ENCODE assay signal across 1 cellular context in the genomic region with DNA sequence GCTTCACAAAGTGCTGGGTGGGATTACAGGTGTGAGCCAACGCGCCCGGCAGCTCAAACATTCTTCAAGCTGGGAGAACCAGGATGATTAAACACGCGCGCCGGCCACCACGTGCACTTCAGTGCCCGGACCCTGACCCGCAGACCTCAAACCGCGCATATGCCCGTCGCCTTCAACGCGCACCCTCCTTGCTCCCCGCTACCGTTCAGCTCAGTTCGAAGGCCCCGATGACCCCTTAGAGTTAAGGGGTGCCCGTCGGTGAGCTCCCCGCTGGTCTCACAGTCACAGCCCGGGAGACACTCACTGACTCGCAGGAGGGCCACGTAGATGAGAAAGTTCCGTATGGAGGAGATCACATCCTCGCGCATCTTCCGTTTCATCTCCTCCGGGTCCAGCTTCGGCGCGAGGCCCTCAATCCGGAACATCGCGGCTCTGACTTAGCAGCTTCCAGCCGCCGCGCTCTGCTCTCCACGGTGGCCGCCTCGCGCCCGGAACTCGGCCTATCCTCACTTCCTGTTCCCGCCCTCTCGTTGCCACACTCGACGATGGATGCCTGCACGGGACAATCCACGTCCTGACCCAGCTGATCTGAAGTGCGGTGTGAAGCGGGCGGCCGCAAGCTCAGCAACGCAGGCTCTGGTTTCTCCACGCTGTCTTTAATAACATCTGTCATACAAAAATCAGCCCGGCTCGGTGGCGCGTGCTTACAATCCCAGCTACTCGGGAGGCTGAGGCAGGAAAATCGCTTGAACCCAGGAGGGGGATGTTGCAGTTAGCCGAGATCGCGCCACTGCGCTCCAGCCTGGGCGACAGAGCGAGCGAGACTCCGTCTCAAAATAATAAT.
TF ChIP-seq lines count a peak whose summit lies in the region.

Gene TOMM5, minus strand, starts transcription at position 490 of the 844 bp plus-strand sequence. Its CDS starts 65 bp downstream, at position 425.

TF ChIP-seq in WTC11, 78 proteins besides CTCF, POLR2A, EP300 and RAD21 (continued from another document and continues in another):
- TF ChIP-seq, protein P1, sequence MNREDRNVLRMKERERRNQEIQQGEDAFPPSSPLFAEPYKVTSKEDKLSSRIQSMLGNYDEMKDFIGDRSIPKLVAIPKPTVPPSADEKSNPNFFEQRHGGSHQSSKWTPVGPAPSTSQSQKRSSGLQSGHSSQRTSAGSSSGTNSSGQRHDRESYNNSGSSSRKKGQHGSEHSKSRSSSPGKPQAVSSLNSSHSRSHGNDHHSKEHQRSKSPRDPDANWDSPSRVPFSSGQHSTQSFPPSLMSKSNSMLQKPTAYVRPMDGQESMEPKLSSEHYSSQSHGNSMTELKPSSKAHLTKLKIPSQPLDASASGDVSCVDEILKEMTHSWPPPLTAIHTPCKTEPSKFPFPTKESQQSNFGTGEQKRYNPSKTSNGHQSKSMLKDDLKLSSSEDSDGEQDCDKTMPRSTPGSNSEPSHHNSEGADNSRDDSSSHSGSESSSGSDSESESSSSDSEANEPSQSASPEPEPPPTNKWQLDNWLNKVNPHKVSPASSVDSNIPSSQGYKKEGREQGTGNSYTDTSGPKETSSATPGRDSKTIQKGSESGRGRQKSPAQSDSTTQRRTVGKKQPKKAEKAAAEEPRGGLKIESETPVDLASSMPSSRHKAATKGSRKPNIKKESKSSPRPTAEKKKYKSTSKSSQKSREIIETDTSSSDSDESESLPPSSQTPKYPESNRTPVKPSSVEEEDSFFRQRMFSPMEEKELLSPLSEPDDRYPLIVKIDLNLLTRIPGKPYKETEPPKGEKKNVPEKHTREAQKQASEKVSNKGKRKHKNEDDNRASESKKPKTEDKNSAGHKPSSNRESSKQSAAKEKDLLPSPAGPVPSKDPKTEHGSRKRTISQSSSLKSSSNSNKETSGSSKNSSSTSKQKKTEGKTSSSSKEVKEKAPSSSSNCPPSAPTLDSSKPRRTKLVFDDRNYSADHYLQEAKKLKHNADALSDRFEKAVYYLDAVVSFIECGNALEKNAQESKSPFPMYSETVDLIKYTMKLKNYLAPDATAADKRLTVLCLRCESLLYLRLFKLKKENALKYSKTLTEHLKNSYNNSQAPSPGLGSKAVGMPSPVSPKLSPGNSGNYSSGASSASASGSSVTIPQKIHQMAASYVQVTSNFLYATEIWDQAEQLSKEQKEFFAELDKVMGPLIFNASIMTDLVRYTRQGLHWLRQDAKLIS (CRISPR knock-in tag; IDR thresholded peaks at IDR 0.05; ENCODE audit: borderline replicate concordance) = peak; percentile 97; the same call in 1 of the 2 replicates
- TF ChIP-seq, protein P2, sequence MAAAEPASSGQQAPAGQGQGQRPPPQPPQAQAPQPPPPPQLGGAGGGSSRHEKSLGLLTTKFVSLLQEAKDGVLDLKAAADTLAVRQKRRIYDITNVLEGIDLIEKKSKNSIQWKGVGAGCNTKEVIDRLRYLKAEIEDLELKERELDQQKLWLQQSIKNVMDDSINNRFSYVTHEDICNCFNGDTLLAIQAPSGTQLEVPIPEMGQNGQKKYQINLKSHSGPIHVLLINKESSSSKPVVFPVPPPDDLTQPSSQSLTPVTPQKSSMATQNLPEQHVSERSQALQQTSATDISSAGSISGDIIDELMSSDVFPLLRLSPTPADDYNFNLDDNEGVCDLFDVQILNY (CRISPR knock-in tag; IDR thresholded peaks at IDR 0.05) = peak; percentile 92
- TF ChIP-seq ZNF396 (CRISPR knock-in tag; IDR thresholded peaks at IDR 0.05; ENCODE audit: borderline replicate concordance) (no peak), ZNF138 (CRISPR knock-in tag; conservative IDR thresholded peaks at IDR 0.05) (no peak), NFATC4 (CRISPR knock-in tag; IDR thresholded peaks at IDR 0.05) (no peak), MLX (CRISPR knock-in tag; IDR thresholded peaks at IDR 0.05) (no peak; the same call in 1 of the 2 replicates), ETV6 (CRISPR knock-in tag; IDR thresholded peaks at IDR 0.05) (peak; percentile 98), GTF2I (CRISPR knock-in tag; conservative IDR thresholded peaks at IDR 0.05) (no peak), NR1H2 (CRISPR knock-in tag; IDR thresholded peaks at IDR 0.05) (peak; percentile 80; the same call in 1 of the 2 replicates), TEAD1 (CRISPR knock-in tag; IDR thresholded peaks at IDR 0.05) (peak; percentile 98), NFE2L1 (CRISPR knock-in tag; IDR thresholded peaks at IDR 0.05) (peak; percentile 99), SMAD4 (CRISPR knock-in tag; IDR thresholded peaks at IDR 0.05) (peak; percentile 88), TEAD4 (CRISPR knock-in tag; IDR thresholded peaks at IDR 0.05) (peak; percentile 95), TCF7 (CRISPR knock-in tag; IDR thresholded peaks at IDR 0.05; ENCODE audit: low read depth) (peak; percentile 95), ZNF317 (CRISPR knock-in tag; IDR thresholded peaks at IDR 0.05; ENCODE audit: borderline replicate concordance, low read depth) (peak; percentile 64), ZNF512 (CRISPR knock-in tag; IDR thresholded peaks at IDR 0.05; ENCODE audit: borderline replicate concordance) (peak; percentile 71; the same call in 1 of the 2 replicates), SOX15 (CRISPR knock-in tag; IDR thresholded peaks at IDR 0.05) (no peak), CREM (CRISPR knock-in tag; IDR thresholded peaks at IDR 0.05) (peak; percentile 72; the same call in 1 of the 2 replicates), CBFB (CRISPR knock-in tag; IDR thresholded peaks at IDR 0.05; ENCODE audit: low read depth) (no peak), ELF4 (CRISPR knock-in tag; IDR thresholded peaks at IDR 0.05; ENCODE audit: low read depth) (peak; percentile 83; the same call in 1 of the 2 replicates), ZNF671 (CRISPR knock-in tag; IDR thresholded peaks at IDR 0.05) (no peak), ZNF121 (CRISPR knock-in tag; IDR thresholded peaks at IDR 0.05) (0 out of 2 replicates have a peak, but pooled peaks have one; percentile 27), RELA (CRISPR knock-in tag; IDR thresholded peaks at IDR 0.05; ENCODE audit: borderline replicate concordance) (peak; percentile 97), USF2 (CRISPR knock-in tag; IDR thresholded peaks at IDR 0.05) (no peak), FOXP4 (CRISPR knock-in tag; IDR thresholded peaks at IDR 0.05) (peak; percentile 99), ZNF416 (CRISPR knock-in tag; IDR thresholded peaks at IDR 0.05) (no peak), MAX (CRISPR knock-in tag; IDR thresholded peaks at IDR 0.05) (peak; percentile 99), KAT7 (CRISPR knock-in tag; IDR thresholded peaks at IDR 0.05; ENCODE audit: borderline replicate concordance) (peak; percentile 95; the same call in 1 of the 2 replicates)
- TF ChIP-seq, protein P3, sequence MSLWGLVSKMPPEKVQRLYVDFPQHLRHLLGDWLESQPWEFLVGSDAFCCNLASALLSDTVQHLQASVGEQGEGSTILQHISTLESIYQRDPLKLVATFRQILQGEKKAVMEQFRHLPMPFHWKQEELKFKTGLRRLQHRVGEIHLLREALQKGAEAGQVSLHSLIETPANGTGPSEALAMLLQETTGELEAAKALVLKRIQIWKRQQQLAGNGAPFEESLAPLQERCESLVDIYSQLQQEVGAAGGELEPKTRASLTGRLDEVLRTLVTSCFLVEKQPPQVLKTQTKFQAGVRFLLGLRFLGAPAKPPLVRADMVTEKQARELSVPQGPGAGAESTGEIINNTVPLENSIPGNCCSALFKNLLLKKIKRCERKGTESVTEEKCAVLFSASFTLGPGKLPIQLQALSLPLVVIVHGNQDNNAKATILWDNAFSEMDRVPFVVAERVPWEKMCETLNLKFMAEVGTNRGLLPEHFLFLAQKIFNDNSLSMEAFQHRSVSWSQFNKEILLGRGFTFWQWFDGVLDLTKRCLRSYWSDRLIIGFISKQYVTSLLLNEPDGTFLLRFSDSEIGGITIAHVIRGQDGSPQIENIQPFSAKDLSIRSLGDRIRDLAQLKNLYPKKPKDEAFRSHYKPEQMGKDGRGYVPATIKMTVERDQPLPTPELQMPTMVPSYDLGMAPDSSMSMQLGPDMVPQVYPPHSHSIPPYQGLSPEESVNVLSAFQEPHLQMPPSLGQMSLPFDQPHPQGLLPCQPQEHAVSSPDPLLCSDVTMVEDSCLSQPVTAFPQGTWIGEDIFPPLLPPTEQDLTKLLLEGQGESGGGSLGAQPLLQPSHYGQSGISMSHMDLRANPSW (CRISPR knock-in tag; conservative IDR thresholded peaks at IDR 0.05; ENCODE audit: low read depth) = no peak
- TF ChIP-seq, protein P4, sequence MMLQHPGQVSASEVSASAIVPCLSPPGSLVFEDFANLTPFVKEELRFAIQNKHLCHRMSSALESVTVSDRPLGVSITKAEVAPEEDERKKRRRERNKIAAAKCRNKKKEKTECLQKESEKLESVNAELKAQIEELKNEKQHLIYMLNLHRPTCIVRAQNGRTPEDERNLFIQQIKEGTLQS (CRISPR knock-in tag; conservative IDR thresholded peaks at IDR 0.05) = peak; percentile 54; the same call in 1 of the 2 replicates
- TF ChIP-seq, protein P5, sequence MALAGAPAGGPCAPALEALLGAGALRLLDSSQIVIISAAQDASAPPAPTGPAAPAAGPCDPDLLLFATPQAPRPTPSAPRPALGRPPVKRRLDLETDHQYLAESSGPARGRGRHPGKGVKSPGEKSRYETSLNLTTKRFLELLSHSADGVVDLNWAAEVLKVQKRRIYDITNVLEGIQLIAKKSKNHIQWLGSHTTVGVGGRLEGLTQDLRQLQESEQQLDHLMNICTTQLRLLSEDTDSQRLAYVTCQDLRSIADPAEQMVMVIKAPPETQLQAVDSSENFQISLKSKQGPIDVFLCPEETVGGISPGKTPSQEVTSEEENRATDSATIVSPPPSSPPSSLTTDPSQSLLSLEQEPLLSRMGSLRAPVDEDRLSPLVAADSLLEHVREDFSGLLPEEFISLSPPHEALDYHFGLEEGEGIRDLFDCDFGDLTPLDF (CRISPR knock-in tag; IDR thresholded peaks at IDR 0.05) = peak; percentile 97
- TF ChIP-seq, protein P6, sequence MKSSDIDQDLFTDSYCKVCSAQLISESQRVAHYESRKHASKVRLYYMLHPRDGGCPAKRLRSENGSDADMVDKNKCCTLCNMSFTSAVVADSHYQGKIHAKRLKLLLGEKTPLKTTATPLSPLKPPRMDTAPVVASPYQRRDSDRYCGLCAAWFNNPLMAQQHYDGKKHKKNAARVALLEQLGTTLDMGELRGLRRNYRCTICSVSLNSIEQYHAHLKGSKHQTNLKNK (CRISPR knock-in tag; IDR thresholded peaks at IDR 0.05) = no peak
- TF ChIP-seq, protein P7, sequence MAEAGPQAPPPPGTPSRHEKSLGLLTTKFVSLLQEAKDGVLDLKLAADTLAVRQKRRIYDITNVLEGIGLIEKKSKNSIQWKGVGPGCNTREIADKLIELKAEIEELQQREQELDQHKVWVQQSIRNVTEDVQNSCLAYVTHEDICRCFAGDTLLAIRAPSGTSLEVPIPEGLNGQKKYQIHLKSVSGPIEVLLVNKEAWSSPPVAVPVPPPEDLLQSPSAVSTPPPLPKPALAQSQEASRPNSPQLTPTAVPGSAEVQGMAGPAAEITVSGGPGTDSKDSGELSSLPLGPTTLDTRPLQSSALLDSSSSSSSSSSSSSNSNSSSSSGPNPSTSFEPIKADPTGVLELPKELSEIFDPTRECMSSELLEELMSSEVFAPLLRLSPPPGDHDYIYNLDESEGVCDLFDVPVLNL (CRISPR knock-in tag; IDR thresholded peaks at IDR 0.05; ENCODE audit: borderline replicate concordance, low read depth) = peak; percentile 89
- TF ChIP-seq, protein P8, sequence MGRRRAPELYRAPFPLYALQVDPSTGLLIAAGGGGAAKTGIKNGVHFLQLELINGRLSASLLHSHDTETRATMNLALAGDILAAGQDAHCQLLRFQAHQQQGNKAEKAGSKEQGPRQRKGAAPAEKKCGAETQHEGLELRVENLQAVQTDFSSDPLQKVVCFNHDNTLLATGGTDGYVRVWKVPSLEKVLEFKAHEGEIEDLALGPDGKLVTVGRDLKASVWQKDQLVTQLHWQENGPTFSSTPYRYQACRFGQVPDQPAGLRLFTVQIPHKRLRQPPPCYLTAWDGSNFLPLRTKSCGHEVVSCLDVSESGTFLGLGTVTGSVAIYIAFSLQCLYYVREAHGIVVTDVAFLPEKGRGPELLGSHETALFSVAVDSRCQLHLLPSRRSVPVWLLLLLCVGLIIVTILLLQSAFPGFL (CRISPR knock-in tag; IDR thresholded peaks at IDR 0.05; ENCODE audit: borderline replicate concordance) = peak; percentile 92; the same call in 1 of the 2 replicates
